ENCODE assay signal across 8 cellular contexts in genomic region chr16:65422934-65423333, GRCh38.
"Had no signal": no experiment of that assay in that cellular context is flagged by ENCODE, and none has a peak within 500 bp of the region (broad histone marks: within the 10 kb centered on the region; RNA-seq: fewer than 3 reads in every experiment).

No MANE protein-coding gene starts in this region.

- H3K27ac ChIP-seq: GM23248, HL-60 had no signal

- DNase-seq: GM23248, GOT3, H7, HFFc6, IMR-90 had no signal

- H3K4me1 ChIP-seq: HAP-1 had no signal

- H3K36me3 ChIP-seq: HAP-1 had no signal

- ATAC-seq: HCT116 had no signal

- H3K4me3 ChIP-seq: GM23248, HAP-1 had no signal

- H3K9me3 ChIP-seq: HAP-1 had no signal
